In genomic region chr18:59787998-59788875, GRCh38 we compare ENCODE assay signal across 11 cellular contexts.
A peak's percentile ranks its signal among the peaks of the same experiment; 100 is the strongest.
DNase-seq lines count a peak whose midpoint lies in the region; ATAC-seq and TF ChIP-seq lines count a peak whose summit lies in the region.
"Had no signal": no experiment of that assay in that cellular context is flagged by ENCODE, and none has a peak within 500 bp of the region (broad histone marks: within the 10 kb centered on the region; RNA-seq: fewer than 3 reads in every experiment).

No MANE protein-coding gene starts in this region.

- no peaks in the 10 kb centered on the region for H3K36me3 ChIP-seq in left lung

- H3K4me3 ChIP-seq in AG10803 (ENCODE audit: low read length) = peak overlapping the region; percentile 23
- H3K4me3 ChIP-seq in left lung = no peak overlapping the region

- H3K4me1 Mint-ChIP-seq in type B pancreatic cell (ENCODE audit: unreplicated experiment) = peaks cover 14% of the 10 kb centered on the region

- H3K4me1 ChIP-seq in left lung = no peaks in the 10 kb centered on the region

- H3K27me3 Mint-ChIP-seq in type B pancreatic cell = peaks cover 5% of the 10 kb centered on the region

- DNase-seq in AG10803 (ENCODE audit: low read depth) (peak; percentile 68), HS-27A (ENCODE audit: low read depth) (peak; percentile 68), astrocyte of the hippocampus (ENCODE audit: low read depth, low spot score) (peak; percentile 74), left lung (no peak), DMS114 treated with DMSO at 0.1 percent for 48 hours (lab: John Stamatoyannopoulos, UW; ENCODE audit: unreplicated experiment) (no peak), type B pancreatic cell (ENCODE audit: extremely low spot score, unreplicated experiment) (no peak)
- no peak for DNase-seq in activated CD4-positive, alpha-beta T cell treated with anti-CD3 and anti-CD28 coated beads for 4 hours
- DNase-seq: trophoblast cell had no signal

- intact Hi-C loops in left lung (cut with DNase I) = no loop called here

- no peak overlapping the region for H3K4me3 Mint-ChIP-seq in type B pancreatic cell
- H3K4me3 Mint-ChIP-seq: nephron had no signal

- TF ChIP-seq CTCF in AG10803 (conservative IDR thresholded peaks at IDR 0.05; ENCODE audit: low read length) (no peak), left lung (IDR thresholded peaks at IDR 0.05) (no peak), type B pancreatic cell (conservative IDR thresholded peaks at IDR 0.05) (no peak)

- no peaks in the 10 kb centered on the region for H3K36me3 Mint-ChIP-seq in type B pancreatic cell

- no peak overlapping the region for H3K27ac ChIP-seq in left lung

- peak; percentile 35 for ATAC-seq in left lung
- ATAC-seq in GM18511 (IDR thresholded peaks at IDR 0.05; ENCODE audit: unreplicated experiment) = no peak
- ATAC-seq: HepG2 had no signal

- H3K27me3 ChIP-seq in left lung = no peaks in the 10 kb centered on the region

- H3K9me3 ChIP-seq in left lung = no peaks in the 10 kb centered on the region

- H3K9me3 Mint-ChIP-seq in type B pancreatic cell = no peaks in the 10 kb centered on the region
- H3K9me3 Mint-ChIP-seq: nephron had no signal

- no peak overlapping the region for H3K27ac Mint-ChIP-seq in type B pancreatic cell

Comparison
In these comparisons a context has a peak if more than half of its experiments do, and no peak if none do; other contexts are left out.
1. DNase-seq: peak in AG10803 (single experiment), HS-27A (single experiment) and astrocyte of the hippocampus (single experiment); none in left lung (0 of 2), DMS114 treated with DMSO at 0.1 percent for 48 hours (single experiment), type B pancreatic cell (single experiment) and activated CD4-positive, alpha-beta T cell treated with anti-CD3 and anti-CD28 coated beads for 4 hours (0 of 2).